ENCODE assay signal across 18 cellular contexts in the genomic region with DNA sequence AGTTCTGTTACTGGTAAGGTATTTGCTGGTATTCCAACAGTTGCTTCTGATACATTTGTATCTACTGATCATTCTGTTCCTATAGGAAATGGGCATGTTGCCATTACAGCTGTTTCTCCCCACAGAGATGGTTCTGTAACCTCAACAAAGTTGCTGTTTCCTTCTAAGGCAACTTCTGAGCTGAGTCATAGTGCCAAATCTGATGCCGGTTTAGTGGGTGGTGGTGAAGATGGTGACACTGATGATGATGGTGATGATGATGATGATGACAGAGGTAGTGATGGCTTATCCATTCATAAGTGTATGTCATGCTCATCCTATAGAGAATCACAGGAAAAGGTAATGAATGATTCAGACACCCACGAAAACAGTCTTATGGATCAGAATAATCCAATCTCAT.
DNase-seq lines count a peak whose midpoint lies in the region; ATAC-seq and TF ChIP-seq lines count a peak whose summit lies in the region.
"Had no signal": no experiment of that assay in that cellular context is flagged by ENCODE, and none has a peak within 500 bp of the region (broad histone marks: within the 10 kb centered on the region; RNA-seq: fewer than 3 reads in every experiment).

No MANE protein-coding gene starts in this region.

- no peak overlapping the region for H2AFZ ChIP-seq in MM.1S (ENCODE audit: low read length)

- no peaks in the 10 kb centered on the region for H3K9me2 ChIP-seq in MM.1S (replicated peaks; ENCODE audit: insufficient read depth, low read length)

- H3K27me3 ChIP-seq in MM.1S (replicated peaks; ENCODE audit: insufficient read depth, low read length) (no peaks in the 10 kb centered on the region), ovary (no peaks in the 10 kb centered on the region)
- H3K27me3 ChIP-seq: brain microvascular endothelial cell, stomach had no signal

- intact Hi-C loops in ovary (cut with DNase I) = no loop called here

- H3K4me1 ChIP-seq in MM.1S (ENCODE audit: low read length) (peaks cover 13% of the 10 kb centered on the region), ovary (ENCODE audit: insufficient read depth) (no peaks in the 10 kb centered on the region)
- H3K4me1 ChIP-seq: BE2C, stomach had no signal

- no peaks in the 10 kb centered on the region for H3K9me3 ChIP-seq in MM.1S (replicated peaks; ENCODE audit: insufficient read depth, low read length)
- H3K9me3 ChIP-seq in ovary = no peaks in the 10 kb centered on the region
- H3K9me3 ChIP-seq: BE2C, stomach had no signal

- ATAC-seq in GM18502 (IDR thresholded peaks at IDR 0.05; ENCODE audit: poor library complexity, unreplicated experiment) = peak; percentile 67
- ATAC-seq in HG02642 (IDR thresholded peaks at IDR 0.05; ENCODE audit: poor library complexity, unreplicated experiment) = peak; percentile 57

- no peak overlapping the region for H3K9ac ChIP-seq in MM.1S (ENCODE audit: low read length)

- H3K4me3 ChIP-seq in AG10803 (ENCODE audit: low read length) (no peak overlapping the region), MM.1S (ENCODE audit: low read length) (no peak overlapping the region), ovary (no peak overlapping the region)
- H3K4me3 ChIP-seq: SK-N-MC, stomach had no signal

- no peak overlapping the region for H3K4me2 ChIP-seq in MM.1S (ENCODE audit: low read depth, low read length)

- TF ChIP-seq EP300 in ovary (IDR thresholded peaks at IDR 0.05) = no peak

- no peaks in the 10 kb centered on the region for H3K79me2 ChIP-seq in MM.1S (ENCODE audit: low read length)

- no peak for TF ChIP-seq POLR2A in ovary (IDR thresholded peaks at IDR 0.05)

- no peak for TF ChIP-seq CTCF in AG10803 (conservative IDR thresholded peaks at IDR 0.05; ENCODE audit: low read length)
- TF ChIP-seq CTCF in MM.1S (IDR thresholded peaks at IDR 0.05; ENCODE audit: low read length) = no peak
- TF ChIP-seq CTCF in ovary (IDR thresholded peaks at IDR 0.05) = no peak

- no peaks in the 10 kb centered on the region for H4K20me1 ChIP-seq in MM.1S (ENCODE audit: insufficient read depth, low read length)

- no peaks in the 10 kb centered on the region for H3K36me3 ChIP-seq in MM.1S (replicated peaks; ENCODE audit: insufficient read depth, low read length)
- no peaks in the 10 kb centered on the region for H3K36me3 ChIP-seq in ovary
- H3K36me3 ChIP-seq: BE2C, brain microvascular endothelial cell had no signal

- H3K27ac ChIP-seq in MM.1S (ENCODE audit: low read length) (no peak overlapping the region), ovary (no peak overlapping the region)
- H3K27ac ChIP-seq: brain microvascular endothelial cell, HL-60, SK-N-MC, stomach had no signal

- 88 to 90% (median 89%) methylated on average over 2 of the region's 2 CpGs for WGBS in ovary, 3 donors

- peaks cover 4% of the 10 kb centered on the region; the same call in 1 of the 2 replicates for H3F3A ChIP-seq in MM.1S (ENCODE audit: insufficient read depth, low read length)

- DNase-seq in AG10803 (ENCODE audit: low read depth) (peak; percentile 1), MM.1S (peak; percentile 51), ureter (ENCODE audit: low spot score) (no peak), SKM-1 (lab: John Stamatoyannopoulos, UW; ENCODE audit: unreplicated experiment) (no peak), ovary (no peak), NK-92 (lab: John Stamatoyannopoulos, UW; ENCODE audit: unreplicated experiment) (no peak)
- DNase-seq: activated naive CD4-positive, alpha-beta T cell; BE2C; brain microvascular endothelial cell; NCI-H146; NCI-H446 treated with DMSO at 0.1 percent for 48 hours; OCI-M1; small intestine; stomach had no signal

Comparison
In these comparisons a context has a peak if more than half of its experiments do, and no peak if none do; other contexts are left out.
1. DNase-seq: peak in AG10803 (single experiment) and MM.1S (single experiment); none in ureter (single experiment), SKM-1 (single experiment), ovary (0 of 5) and NK-92 (single experiment).